In the genomic region with DNA sequence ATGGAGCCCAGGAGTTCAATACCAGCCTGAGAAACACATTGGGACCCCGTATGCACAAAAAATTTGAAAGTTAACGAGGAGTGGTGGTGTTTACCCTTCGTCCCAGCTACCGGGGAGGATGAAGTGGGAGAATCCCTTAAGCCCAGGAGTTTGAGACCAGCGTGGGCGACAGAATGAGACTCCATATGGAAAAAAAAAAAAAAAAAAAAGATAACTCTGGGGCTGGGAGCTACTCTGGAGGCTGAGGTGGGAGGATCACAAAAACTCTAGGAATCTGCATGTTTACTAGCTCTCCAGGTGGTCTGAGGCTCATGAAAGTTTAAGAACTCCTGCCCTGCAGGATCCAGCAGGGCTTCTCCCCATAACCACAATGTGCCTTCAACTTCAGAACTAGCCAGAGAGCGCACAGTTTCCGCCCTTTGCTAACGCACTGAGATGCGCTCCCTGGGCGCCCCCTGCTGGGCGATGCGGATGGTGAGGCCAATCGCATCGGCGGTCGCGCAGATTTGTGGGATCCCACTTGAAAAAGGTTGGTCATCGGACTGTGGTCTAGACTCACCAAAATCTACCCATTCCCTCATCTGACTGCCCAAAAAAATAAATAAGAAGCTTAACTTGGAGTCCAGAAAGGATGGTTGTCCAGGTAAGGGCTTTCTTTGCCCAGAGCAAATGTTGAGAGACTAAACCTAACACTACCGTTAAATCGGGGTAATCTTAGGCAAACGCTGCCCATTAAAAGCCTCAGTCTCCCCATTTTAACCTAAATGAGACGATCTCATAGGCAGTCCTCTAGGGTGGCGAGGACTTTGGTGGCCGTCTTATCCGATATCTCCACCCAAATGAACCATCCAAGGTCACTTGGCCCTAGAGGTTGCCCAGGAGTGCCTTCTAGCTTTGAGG, we compare ENCODE assay signal across 9 cellular contexts. TPM values are rescaled to one million over a fixed set of nuclear protein-coding genes. Genes with fewer than 3 reads are reported as not detected.
DNase-seq lines count a peak whose midpoint lies in the region; ATAC-seq and TF ChIP-seq lines count a peak whose summit lies in the region.
"Had no signal": no experiment of that assay in that cellular context is flagged by ENCODE, and none has a peak within 500 bp of the region (broad histone marks: within the 10 kb centered on the region; RNA-seq: fewer than 3 reads in every experiment).

No MANE protein-coding gene starts in this region.

- H3K79me2 ChIP-seq in Loucy (ENCODE audit: insufficient read depth, low read length): peaks cover 17% of the 10 kb centered on the region; the same call in 1 of the 2 replicates

- H3K4me1 ChIP-seq in Loucy (ENCODE audit: insufficient read depth, low read length, poor library complexity, severe bottlenecking): peaks cover 44% of the 10 kb centered on the region

- no peak overlapping the region for H2AFZ ChIP-seq in Loucy (ENCODE audit: low read length)

- H3K9me2 ChIP-seq in Loucy (replicated peaks; ENCODE audit: low read depth, low read length): no peaks in the 10 kb centered on the region

- ATAC-seq in T-helper 17 cell: peak; percentile 74
- ATAC-seq in activated naive CD8-positive, alpha-beta T cell treated with anti-CD3 and anti-CD28 coated beads, Interleukin-2, amount 50 U/mL, for 24 hours: peak; percentile 85
- ATAC-seq in left ventricle myocardium superior: peak; percentile 81
- peak; percentile 73 for ATAC-seq in sciatic nerve

- H3K4me3 Mint-ChIP-seq in T-helper 17 cell: peak overlapping the region; percentile 9
- H3K4me3 Mint-ChIP-seq in activated naive CD8-positive, alpha-beta T cell treated with anti-CD3 and anti-CD28 coated beads, Interleukin-2, amount 50 U/mL, for 24 hours: no peak overlapping the region

- peaks cover 4% of the 10 kb centered on the region for H3K27me3 ChIP-seq in GM06990 (replicated peaks; ENCODE audit: control insufficient read depth, insufficient read depth, low read length)
- no peaks in the 10 kb centered on the region for H3K27me3 ChIP-seq in Loucy (ENCODE audit: insufficient read depth, low read length, poor library complexity, severe bottlenecking)

- TF ChIP-seq CTCF in GM06990 (IDR thresholded peaks at IDR 0.05; ENCODE audit: insufficient read depth, low read length, poor library complexity, severe bottlenecking): peak; percentile 97
- peak; percentile 96 for TF ChIP-seq CTCF in Loucy (conservative IDR thresholded peaks at IDR 0.05; ENCODE audit: low read length)

- H3K9ac ChIP-seq in Loucy (ENCODE audit: low read depth, low read length, poor library complexity, severe bottlenecking): peak overlapping the region; percentile 43

- peaks cover 3% of the 10 kb centered on the region for H3K36me3 Mint-ChIP-seq in T-helper 17 cell (ENCODE audit: low read depth)
- H3K36me3 Mint-ChIP-seq in activated naive CD8-positive, alpha-beta T cell treated with anti-CD3 and anti-CD28 coated beads, Interleukin-2, amount 50 U/mL, for 24 hours (ENCODE audit: low read depth): no peaks in the 10 kb centered on the region

- H3K9me3 ChIP-seq in Loucy (ENCODE audit: insufficient read depth, low read depth, low read length) (no peaks in the 10 kb centered on the region), T-helper 17 cell (ENCODE audit: control insufficient read depth, low read length, poor library complexity, severe bottlenecking) (no peaks in the 10 kb centered on the region)

- DNase-seq in GM06990 (ENCODE audit: extremely low read depth, insufficient read length) (peak; percentile 78), T-helper 17 cell (peak; percentile 68 to 80 (median 75)), left ventricle myocardium superior (peak; percentile 91), sciatic nerve (ENCODE audit: low spot score) (peak; percentile 88), NCI-H2171 (lab: John Stamatoyannopoulos, UW) (no peak), NCI-H446 treated with DMSO at 0.1 percent for 48 hours (lab: John Stamatoyannopoulos, UW) (no peak)
- peak; percentile 93 for DNase-seq in activated naive CD8-positive, alpha-beta T cell treated with anti-CD3 and anti-CD28 coated beads, Interleukin-2, amount 50 U/mL, for 24 hours

- intact Hi-C loops in left ventricle myocardium superior (cut with micrococcal nuclease): no loop called here
- intact Hi-C loops in sciatic nerve (cut with DNase I): no loop called here

- no peaks in the 10 kb centered on the region for H3K36me3 ChIP-seq in GM06990 (ENCODE audit: control insufficient read depth, insufficient read depth, low read length)
- no peaks in the 10 kb centered on the region for H3K36me3 ChIP-seq in Loucy (ENCODE audit: insufficient read depth, low read length)

- H3K4me2 ChIP-seq in Loucy (ENCODE audit: low read depth, low read length, poor library complexity, severe bottlenecking): peak overlapping the region; percentile 46

- H3K9me3 Mint-ChIP-seq in activated naive CD8-positive, alpha-beta T cell treated with anti-CD3 and anti-CD28 coated beads, Interleukin-2, amount 50 U/mL, for 24 hours: no peaks in the 10 kb centered on the region

- H3F3A ChIP-seq in Loucy (ENCODE audit: low read depth): no peaks in the 10 kb centered on the region

- H3K4me3 ChIP-seq in GM06990 (replicated peaks; ENCODE audit: low read depth, low read length) (no peak overlapping the region), Loucy (ENCODE audit: low read length, poor library complexity, severe bottlenecking) (no peak overlapping the region)

- H3K27me3 Mint-ChIP-seq in T-helper 17 cell: peaks cover 11% of the 10 kb centered on the region
- H3K27me3 Mint-ChIP-seq in activated naive CD8-positive, alpha-beta T cell treated with anti-CD3 and anti-CD28 coated beads, Interleukin-2, amount 50 U/mL, for 24 hours: peaks cover 20% of the 10 kb centered on the region

- no peaks in the 10 kb centered on the region for H4K20me1 ChIP-seq in Loucy (ENCODE audit: insufficient read depth, low read length, poor library complexity, severe bottlenecking)

- H3K27ac Mint-ChIP-seq in T-helper 17 cell: peak overlapping the region; percentile 29
- H3K27ac Mint-ChIP-seq in activated naive CD8-positive, alpha-beta T cell treated with anti-CD3 and anti-CD28 coated beads, Interleukin-2, amount 50 U/mL, for 24 hours: peak overlapping the region; percentile 22

- H3K4me1 Mint-ChIP-seq in T-helper 17 cell: peaks cover 45% of the 10 kb centered on the region
- peaks cover 44% of the 10 kb centered on the region for H3K4me1 Mint-ChIP-seq in activated naive CD8-positive, alpha-beta T cell treated with anti-CD3 and anti-CD28 coated beads, Interleukin-2, amount 50 U/mL, for 24 hours

RNA-seq across cellular contexts. Expression of a gene that starts 8.8 kb away (rescaled TPM):
- not detected for total RNA-seq in T-helper 17 cell
- total RNA-seq in left ventricle myocardium superior: not detected
- 0.31 TPM for total RNA-seq in sciatic nerve
- total RNA-seq: frontal cortex had no signal

RNA-seq across cellular contexts. Expression of a gene that starts 9.9 kb away (rescaled TPM):
- total RNA-seq in T-helper 17 cell (1 to 10 TPM; 1.2 to 2.9 TPM), left ventricle myocardium superior (not detected), sciatic nerve (not detected)

RNA-seq across cellular contexts. Expression of a gene that starts 46.0 kb away (rescaled TPM):
- 1,000 to 10,000 TPM; 1,152 to 1,411 TPM for total RNA-seq in T-helper 17 cell
- total RNA-seq in left ventricle myocardium superior: 6.3 TPM
- total RNA-seq in sciatic nerve: 13.2 TPM
- total RNA-seq: frontal cortex had no signal

RNA-seq across cellular contexts. Expression of a gene that starts 46.8 kb away (rescaled TPM):
- total RNA-seq in T-helper 17 cell (not detected), left ventricle myocardium superior (not detected), sciatic nerve (not detected)
- total RNA-seq: frontal cortex had no signal

RNA-seq across cellular contexts. Expression of a gene that starts 57.4 kb away (rescaled TPM):
- total RNA-seq in T-helper 17 cell (10 to 100 TPM; 44.6 to 45.1 TPM), left ventricle myocardium superior (9.7 TPM), sciatic nerve (23.1 TPM)

Comparison
In these comparisons a context has a peak if more than half of its experiments do, and no peak if none do; other contexts are left out.
1. DNase-seq: peak in GM06990 (single experiment), T-helper 17 cell (3 of 3), activated naive CD8-positive, alpha-beta T cell treated with anti-CD3 and anti-CD28 coated beads, Interleukin-2, amount 50 U/mL, for 24 hours (single experiment), left ventricle myocardium superior (single experiment) and sciatic nerve (single experiment); none in NCI-H2171 (single experiment) and NCI-H446 treated with DMSO at 0.1 percent for 48 hours (single experiment).
2. RNA of a gene that starts 46.0 kb away (total RNA-seq): 1,152 to 1,411 TPM in T-helper 17 cell; 13.2 TPM in sciatic nerve (single experiment) and 6.3 TPM in left ventricle myocardium superior (single experiment); every median in the first group is over 10 times any median in the second.
3. Peak in every context shown above with its lines, with median percentiles within 50 percentile points of each other: ATAC-seq.